Comparison of ENCODE assay signal across 20 cellular contexts in the genomic region with DNA sequence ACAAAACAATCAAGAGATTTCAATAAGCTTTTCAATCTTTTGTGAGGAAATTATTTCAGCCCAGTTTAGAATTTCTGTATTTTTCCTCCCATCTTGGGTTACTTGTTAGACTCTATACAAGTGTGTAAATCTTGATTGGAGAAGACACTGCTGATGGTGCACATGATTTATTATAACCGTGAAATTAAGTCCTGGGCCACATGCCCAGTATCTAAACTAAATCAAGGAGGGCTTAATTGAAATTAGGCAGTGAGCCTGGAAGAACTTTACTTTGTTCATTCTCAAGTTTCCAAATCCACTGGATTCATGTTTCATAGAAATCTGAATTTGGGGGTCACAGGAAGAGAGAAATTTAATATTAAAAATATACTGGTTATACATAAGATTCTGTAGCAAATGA.
"Had no signal": no experiment of that assay in that cellular context is flagged by ENCODE, and none has a peak within 500 bp of the region (broad histone marks: within the 10 kb centered on the region; RNA-seq: fewer than 3 reads in every experiment).

No MANE protein-coding gene starts in this region.

- H3K4me1 ChIP-seq: esophagus squamous epithelium, parathyroid adenoma had no signal

- H3K27me3 ChIP-seq: brain microvascular endothelial cell, esophagus squamous epithelium, heart right ventricle, neutrophil, stomach had no signal

- H3K36me3 ChIP-seq: brain microvascular endothelial cell, esophagus squamous epithelium, heart right ventricle, neutrophil, stomach, thoracic aorta, WERI-Rb-1 had no signal

- H3K4me3 ChIP-seq: esophagus squamous epithelium, heart right ventricle, mucosa of descending colon, stomach, thoracic aorta had no signal

- H3K27ac ChIP-seq: brain microvascular endothelial cell, esophagus squamous epithelium, heart right ventricle, neutrophil, parathyroid adenoma, stomach, thoracic aorta, WERI-Rb-1 had no signal

- DNase-seq: activated CD4-positive, alpha-beta T cell treated with anti-CD3 and anti-CD28 coated beads, Interleukin-2, amount 50 U/mL, for 48 hours; activated effector memory CD4-positive, alpha-beta T cell treated with Interleukin-2 at 50 U/mL for 16 hours; activated T-cell treated with anti-CD3 and anti-CD28 coated beads, Interleukin-2, amount 50 U/mL, for 4 hours; amniotic stem cell; brain microvascular endothelial cell; cortex of kidney; effector CD8-positive, alpha-beta T cell; esophagus squamous epithelium; heart right ventricle; mucosa of descending colon; naive thymus-derived CD4-positive, alpha-beta T cell; stimulated activated CD4-positive, alpha-beta T cell treated with anti-CD3 and anti-CD28 coated beads, Interleukin-1b, Interleukin-23, amount 100 ng/mL, for 48 hours; stomach; T-helper 17 cell; WERI-Rb-1 had no signal

- ATAC-seq: activated naive CD4-positive, alpha-beta T cell treated with anti-CD3 and anti-CD28 coated beads, Interleukin-2, amount 50 U/mL, for 72 hours; activated T-cell treated with anti-CD3 and anti-CD28 coated beads, Interleukin-2, amount 50 U/mL, for 4 hours; heart right ventricle; left lobe of liver; mucosa of descending colon; naive thymus-derived CD4-positive, alpha-beta T cell; T-helper 17 cell had no signal

- H3K9me3 ChIP-seq: esophagus squamous epithelium, heart right ventricle, mucosa of descending colon, neutrophil, stomach, thoracic aorta had no signal
